ENCODE assay signal across 2 cellular contexts in genomic region chr2:168955321-168955720, GRCh38.
TF ChIP-seq lines count a peak whose summit lies in the region.

No MANE protein-coding gene starts in this region.

TF ChIP-seq in HepG2, 621 proteins besides CTCF, POLR2A, EP300 and RAD21:
- TF ChIP-seq ATAD3A (CRISPR knock-in tag; IDR thresholded peaks at IDR 0.05) = no peak
- TF ChIP-seq BRD4 (CRISPR knock-in tag; IDR thresholded peaks at IDR 0.05) = no peak
- peak; percentile 67 for TF ChIP-seq MNT (IDR thresholded peaks at IDR 0.05)
- TF ChIP-seq SRF (IDR thresholded peaks at IDR 0.05; ENCODE audit: low read depth, low read length) = no peak
- no peak for TF ChIP-seq SIN3A (IDR thresholded peaks at IDR 0.05; ENCODE audit: borderline replicate concordance, low read depth, low read length)
- no peak for TF ChIP-seq KDM1A (CRISPR knock-in tag; IDR thresholded peaks at IDR 0.05)
- TF ChIP-seq RARG (CRISPR knock-in tag; IDR thresholded peaks at IDR 0.05; ENCODE audit: low read depth) = no peak
- no peak for TF ChIP-seq MED1 (CRISPR knock-in tag; IDR thresholded peaks at IDR 0.05)

TF ChIP-seq in K562, 482 proteins besides CTCF, POLR2A, EP300 and RAD21:
- TF ChIP-seq CHAMP1 (IDR thresholded peaks at IDR 0.05) (peak; percentile 89), CC2D1A (IDR thresholded peaks at IDR 0.05) (peak; percentile 53), ZBTB17 (CRISPR knock-in tag; IDR thresholded peaks at IDR 0.05) (no peak), ESRRA (IDR thresholded peaks at IDR 0.05; ENCODE audit: borderline replicate concordance, low read depth) (no peak), ZBTB33 (CRISPR knock-in tag; IDR thresholded peaks at IDR 0.05) (peak; percentile 78), CBX5 (IDR thresholded peaks at IDR 0.05; ENCODE audit: borderline replicate concordance, low read depth) (0 out of 2 replicates have a peak, but pooled peaks have one; percentile 12)
